11 cellular contexts compared by ENCODE assay signal in the genomic region with DNA sequence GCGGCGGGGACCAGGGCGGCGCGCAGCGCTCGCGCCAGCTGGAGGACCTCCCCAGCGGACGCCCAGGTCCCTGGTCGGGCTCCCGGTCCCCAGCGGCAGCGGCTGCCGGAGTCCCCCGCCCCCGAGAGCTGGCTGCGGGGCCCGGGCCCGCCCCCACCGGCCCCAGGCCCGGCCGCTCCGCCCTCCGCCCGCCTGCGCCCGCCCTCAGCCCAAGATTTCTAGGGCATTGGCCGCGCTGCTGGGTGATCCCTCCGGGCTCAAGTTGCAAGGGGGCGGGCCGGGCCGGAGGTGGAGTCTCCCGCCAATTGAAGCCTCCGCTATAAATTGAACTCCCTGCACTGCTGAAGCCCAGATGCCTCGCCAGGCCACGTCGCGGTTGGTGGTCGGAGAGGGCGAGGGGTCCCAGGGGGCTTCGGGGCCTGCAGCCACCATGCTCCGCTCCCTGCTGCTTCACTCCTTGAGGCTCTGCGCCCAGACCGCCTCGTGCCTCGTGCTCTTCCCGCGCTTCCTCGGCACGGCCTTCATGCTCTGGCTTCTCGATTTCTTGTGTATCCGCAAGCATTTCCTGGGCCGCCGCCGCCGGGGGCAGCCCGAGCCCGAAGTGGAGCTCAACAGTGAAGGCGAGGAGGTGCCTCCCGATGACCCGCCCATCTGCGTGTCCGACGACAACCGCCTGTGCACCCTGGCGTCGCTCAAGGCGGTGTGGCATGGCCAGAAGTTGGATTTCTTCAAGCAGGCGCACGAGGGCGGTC. TPM values are rescaled to one million over a fixed set of nuclear protein-coding genes. Genes with fewer than 3 reads are reported as not detected.
DNase-seq lines count a peak whose midpoint lies in the region; TF ChIP-seq lines count a peak whose summit lies in the region.
"Had no signal": no experiment of that assay in that cellular context is flagged by ENCODE, and none has a peak within 500 bp of the region (broad histone marks: within the 10 kb centered on the region; RNA-seq: fewer than 3 reads in every experiment).

DIO3 (plus strand) TSS at position 351 of the 752 bp plus-strand sequence.

- peaks cover 5% of the 10 kb centered on the region for H3K9me3 Mint-ChIP-seq in activated CD4-positive, alpha-beta memory T cell treated with anti-CD3 and anti-CD28 coated beads for 36 hours

- H3K4me2 ChIP-seq in smooth muscle cell, result peak within 1 kb of the TSS; percentile 92
- H3K4me2 ChIP-seq: A549 had no signal

- WGBS in iPS DF 6.9 (ENCODE audit: insufficient coverage, insufficient read length), result no CpG with 5 or more reads among the region's 73 CpGs
- WGBS in smooth muscle cell (ENCODE audit: low lambda C conversion rate), result 29% methylated on average over 49 of the region's 73 CpGs

- peaks cover 19% of the 10 kb centered on the region for H4K20me1 ChIP-seq in smooth muscle cell (ENCODE audit: low read depth)

- H2AFZ ChIP-seq in smooth muscle cell (ENCODE audit: low read depth), result no peak within 1 kb of the TSS

- H3K27ac Mint-ChIP-seq in activated CD4-positive, alpha-beta memory T cell treated with anti-CD3 and anti-CD28 coated beads for 36 hours, result no peak within 1 kb of the TSS

- H3K9ac ChIP-seq in smooth muscle cell (ENCODE audit: low read depth), result no peak within 1 kb of the TSS

- H3K36me3 Mint-ChIP-seq in activated CD4-positive, alpha-beta memory T cell treated with anti-CD3 and anti-CD28 coated beads for 36 hours, result peaks cover 8% of the 10 kb centered on the region

- peak; percentile 53 to 60 for DNase-seq in NCI-H524 (lab: John Stamatoyannopoulos, UW)
- no peak for DNase-seq in NCI-H524 treated with DMSO at 0.1 percent for 48 hours (lab: John Stamatoyannopoulos, UW)
- DNase-seq in NCI-H69 (lab: John Stamatoyannopoulos, UW), result peak; percentile 40
- no peak for DNase-seq in iPS DF 6.9 (ENCODE audit: low read depth, low spot score)
- peak; percentile 41 for DNase-seq in smooth muscle cell (lab: John Stamatoyannopoulos, UW; ENCODE audit: unreplicated experiment)
- DNase-seq in activated CD4-positive, alpha-beta memory T cell treated with anti-CD3 and anti-CD28 coated beads for 36 hours, result no peak
- DNase-seq in ureter (ENCODE audit: low spot score), result no peak
- no peak for DNase-seq in DMS153 (lab: John Stamatoyannopoulos, UW)
- DNase-seq: anterior cingulate cortex, OCI-M1 had no signal

- CTCF ChIA-PET in activated CD4-positive, alpha-beta memory T cell treated with anti-CD3 and anti-CD28 coated beads for 36 hours (lab: Charles Lee), result no interaction called here

- H3K9me3 ChIP-seq in iPS DF 6.9 (ENCODE audit: control insufficient read depth, insufficient read depth, low read length) (no peaks in the 10 kb centered on the region), smooth muscle cell (replicated peaks; ENCODE audit: low read depth) (no peaks in the 10 kb centered on the region)

- peak within 1 kb of the TSS; percentile 34; the same call in 1 of the 2 replicates for H3K4me3 ChIP-seq in iPS DF 6.9 (ENCODE audit: low read length)
- H3K4me3 ChIP-seq in smooth muscle cell, result peak within 1 kb of the TSS; percentile 79
- H3K4me3 ChIP-seq: A549 had no signal

- H3F3A ChIP-seq in smooth muscle cell (ENCODE audit: low read depth), result no peaks in the 10 kb centered on the region

- POLR2A ChIA-PET in activated CD4-positive, alpha-beta memory T cell treated with anti-CD3 and anti-CD28 coated beads for 36 hours (lab: Charles Lee), result no interaction called here

- H3K4me1 ChIP-seq in iPS DF 6.9 (ENCODE audit: control insufficient read depth, insufficient read depth, low read length) (peaks cover 3% of the 10 kb centered on the region; the same call in 1 of the 2 replicates), smooth muscle cell (ENCODE audit: low read depth) (peaks cover 24% of the 10 kb centered on the region)

- peaks cover 54% of the 10 kb centered on the region for H3K27me3 Mint-ChIP-seq in activated CD4-positive, alpha-beta memory T cell treated with anti-CD3 and anti-CD28 coated beads for 36 hours

- H3K27ac ChIP-seq in iPS DF 6.9 (ENCODE audit: low read length), result no peak within 1 kb of the TSS
- H3K27ac ChIP-seq in smooth muscle cell (ENCODE audit: low read depth), result no peak within 1 kb of the TSS
- H3K27ac ChIP-seq: A549 had no signal

- H3K79me2 ChIP-seq in smooth muscle cell (ENCODE audit: low read depth), result peaks cover 18% of the 10 kb centered on the region

- intact Hi-C loops in activated CD4-positive, alpha-beta memory T cell treated with anti-CD3 and anti-CD28 coated beads for 36 hours (cut with micrococcal nuclease), result no loop called here

- H3K27me3 ChIP-seq in iPS DF 6.9 (ENCODE audit: control insufficient read depth, insufficient read depth, low read length), result peaks cover 75% of the 10 kb centered on the region
- H3K27me3 ChIP-seq in smooth muscle cell (ENCODE audit: low read depth), result peaks cover 56% of the 10 kb centered on the region

- no peak within 1 kb of the TSS for H3K4me3 Mint-ChIP-seq in activated CD4-positive, alpha-beta memory T cell treated with anti-CD3 and anti-CD28 coated beads for 36 hours

- H3K4me1 Mint-ChIP-seq in activated CD4-positive, alpha-beta memory T cell treated with anti-CD3 and anti-CD28 coated beads for 36 hours (ENCODE audit: low read depth), result no peaks in the 10 kb centered on the region

- no peak for TF ChIP-seq CTCF in smooth muscle cell (IDR thresholded peaks at IDR 0.05; ENCODE audit: borderline replicate concordance, insufficient read depth, poor library complexity, severe bottlenecking)

- no peaks in the 10 kb centered on the region for H3K36me3 ChIP-seq in iPS DF 6.9 (ENCODE audit: control insufficient read depth, insufficient read depth, low read length)
- no peaks in the 10 kb centered on the region for H3K36me3 ChIP-seq in smooth muscle cell (ENCODE audit: low read depth)

RNA-seq across cellular contexts. Expression of gene DIO3, which starts in this region (rescaled TPM):
- total RNA-seq in smooth muscle cell (35.4 and 36.5 TPM in 2 replicates), ureter (0.47 TPM)
- 21.0 and 25.6 TPM in 2 replicates for polyA plus RNA-seq in smooth muscle cell
- not detected for total RNA-seq in activated CD4-positive, alpha-beta memory T cell treated with anti-CD3 and anti-CD28 coated beads for 36 hours

Comparison
In these comparisons a context has a peak if more than half of its experiments do, and no peak if none do; other contexts are left out.
1. RNA of gene DIO3 (total RNA-seq): 35.4 to 36.5 TPM in smooth muscle cell; 0.47 TPM in ureter (single experiment) and not detected in activated CD4-positive, alpha-beta memory T cell treated with anti-CD3 and anti-CD28 coated beads for 36 hours; every median in the first group is over 10 times any median in the second.
2. DNase-seq: peak in NCI-H524 (2 of 2), NCI-H69 (single experiment) and smooth muscle cell (single experiment); none in NCI-H524 treated with DMSO at 0.1 percent for 48 hours (single experiment), iPS DF 6.9 (single experiment), activated CD4-positive, alpha-beta memory T cell treated with anti-CD3 and anti-CD28 coated beads for 36 hours (single experiment), ureter (single experiment) and DMS153 (single experiment).